Comparison of ENCODE assay signal across 8 cellular contexts in the genomic region with DNA sequence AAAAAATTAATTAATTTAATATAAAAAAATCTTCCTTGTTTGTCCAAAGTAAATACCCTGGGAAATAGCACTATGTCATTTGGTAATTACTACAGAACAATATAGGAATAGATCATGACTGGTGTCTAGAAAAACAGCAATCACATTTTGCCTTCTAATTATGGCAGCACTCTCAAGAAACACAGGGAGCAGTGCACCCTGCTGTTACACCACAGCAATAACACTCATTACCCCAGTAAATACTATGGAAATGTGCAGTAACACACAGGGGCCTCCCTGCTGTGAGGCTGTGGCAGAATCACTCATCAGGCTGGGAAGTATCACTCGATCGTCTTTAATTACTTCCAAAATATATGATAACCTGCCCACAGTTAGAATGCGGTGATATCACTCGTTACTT.
DNase-seq lines count a peak whose midpoint lies in the region; ATAC-seq and FAIRE-seq lines count a peak whose summit lies in the region.

No MANE protein-coding gene starts in this region.

- in situ Hi-C loops in G401 (cut with HindIII; ENCODE audit: low sequenced_read_pairs) = no loop called here

- no peak for ATAC-seq in activated CD4-positive, CD25-positive, alpha-beta regulatory T cell treated with anti-CD3 and anti-CD28 coated beads, Interleukin-2, amount 50 U/mL, for 24 hours
- ATAC-seq in HG02981 (IDR thresholded peaks at IDR 0.05; ENCODE audit: unreplicated experiment) = no peak

- DNase-seq in NCI-H2107 treated with DMSO at 0.1 percent for 48 hours (lab: John Stamatoyannopoulos, UW; ENCODE audit: unreplicated experiment) (peak; percentile 22), NCI-H2107 (lab: John Stamatoyannopoulos, UW) (no peak), HK-2 (ENCODE audit: unreplicated experiment) (peak; percentile 0), RCC 7860 (ENCODE audit: low spot score) (peak; percentile 12), iPS-NIHi7 (ENCODE audit: extremely low spot score) (peak; percentile 61), G401 (ENCODE audit: low spot score) (no peak)

- FAIRE-seq in RCC 7860 (lab: Jason Lieb, UNC) = no peak

Comparison
In these comparisons a context has a peak if more than half of its experiments do, and no peak if none do; other contexts are left out.
1. DNase-seq: peak in NCI-H2107 treated with DMSO at 0.1 percent for 48 hours (single experiment), HK-2 (single experiment), RCC 7860 (single experiment) and iPS-NIHi7 (single experiment); none in NCI-H2107 (single experiment) and G401 (single experiment).